Comparison of ENCODE assay signal across 1 cellular context in genomic region chr9:75713373-75713772, GRCh38.
TF ChIP-seq lines count a peak whose summit lies in the region.

No MANE protein-coding gene starts in this region.

TF ChIP-seq in H1, 55 proteins besides CTCF, POLR2A, EP300 and RAD21 (continued from another document):
- no peak for TF ChIP-seq E2F6 (IDR thresholded peaks at IDR 0.05)
